ENCODE assay signal across 14 cellular contexts in the genomic region with DNA sequence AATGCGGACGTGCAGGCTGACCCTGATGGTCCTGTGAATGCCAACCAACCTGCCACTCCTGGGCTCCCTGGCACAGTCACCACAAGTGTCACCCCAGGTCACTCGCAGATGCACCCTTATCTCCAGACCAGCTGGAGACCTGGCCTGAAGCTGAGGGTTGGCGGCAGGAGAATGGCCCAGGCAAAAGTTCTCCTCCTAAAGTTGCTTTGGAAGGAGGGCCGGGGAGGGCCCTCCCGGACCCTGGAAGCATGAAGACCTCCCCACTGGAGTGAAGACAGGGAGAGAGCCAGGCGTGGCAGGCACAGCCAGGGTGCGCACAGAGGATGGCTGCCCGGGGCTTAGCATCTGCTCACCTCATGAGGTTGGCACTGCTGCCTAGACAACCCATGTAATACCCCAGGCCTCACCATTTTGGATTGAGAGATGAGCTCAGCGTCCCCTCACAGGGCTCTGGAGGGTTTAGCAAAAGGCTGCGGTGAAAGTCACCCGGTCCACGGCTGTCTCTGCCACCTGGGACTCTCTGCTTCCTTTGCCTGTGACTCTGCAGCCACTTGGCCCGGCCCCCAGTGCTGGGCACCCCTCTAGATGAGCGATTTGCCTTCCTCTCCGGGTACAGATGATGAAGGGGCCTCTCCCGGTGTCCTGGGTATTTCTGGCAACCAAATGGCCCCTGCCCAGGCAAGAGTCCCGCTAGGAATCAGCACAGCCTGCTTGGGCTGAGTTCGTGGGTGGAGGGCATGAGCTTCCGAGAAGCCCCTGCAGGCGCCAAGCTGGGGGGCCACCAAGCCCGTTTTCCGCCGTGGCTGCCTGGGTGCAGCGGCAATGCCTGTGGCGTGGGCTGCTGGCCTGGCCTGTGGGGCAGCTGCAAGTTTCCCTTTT. TPM values are rescaled to one million over a fixed set of nuclear protein-coding genes. Genes with fewer than 3 reads are reported as not detected.
"Had no signal": no experiment of that assay in that cellular context is flagged by ENCODE, and none has a peak within 500 bp of the region (broad histone marks: within the 10 kb centered on the region; RNA-seq: fewer than 3 reads in every experiment).

No MANE protein-coding gene starts in this region.

- H3K9me3 Mint-ChIP-seq: activated B cell treated with CpG ODN at 0.5 μM for 24 hours; activated CD4-positive, alpha-beta T cell treated with anti-CD3 and anti-CD28 coated beads, Interleukin-2, amount 10 ng/mL, durations not matched to agents 7 days and 5 days; activated naive CD4-positive, alpha-beta T cell treated with anti-CD3 and anti-CD28 coated beads, Interleukin-2, amount 10 ng/mL, durations not matched to agents 7 days and 5 days; activated T-helper 2 cell treated with anti-CD3 and anti-CD28 coated beads, Interferon-gamma antibody, Interleukin-2, Interleukin-4, amounts not matched to agents 10 μg/mL and 5 μg/mL and 100 μg/mL, durations not matched to agents 14 hours and 24 hours and 36 hours; central memory CD8-positive, alpha-beta T cell; naive thymus-derived CD8-positive, alpha-beta T cell; T-helper 1 cell treated with Interleukin-12 subunit alpha and Interleukin-12 subunit beta and Interleukin-4 antibody, amounts not matched to agents 30 μg/mL and 1 μg/mL, for 36 hours had no signal

- H3K4me3 Mint-ChIP-seq: activated B cell treated with CpG ODN at 0.5 μM for 24 hours; activated CD4-positive, alpha-beta T cell treated with anti-CD3 and anti-CD28 coated beads, Interleukin-2, amount 10 ng/mL, durations not matched to agents 7 days and 5 days; activated naive CD4-positive, alpha-beta T cell treated with anti-CD3 and anti-CD28 coated beads, Interleukin-2, amount 10 ng/mL, durations not matched to agents 7 days and 5 days; central memory CD8-positive, alpha-beta T cell; naive thymus-derived CD8-positive, alpha-beta T cell; T-helper 1 cell treated with Interleukin-12 subunit alpha and Interleukin-12 subunit beta and Interleukin-4 antibody, amounts not matched to agents 30 μg/mL and 1 μg/mL, for 36 hours had no signal

- H3K36me3 ChIP-seq: adrenal gland, suprapubic skin had no signal

- H3K36me3 Mint-ChIP-seq: activated naive CD4-positive, alpha-beta T cell treated with anti-CD3 and anti-CD28 coated beads, Interleukin-2, amount 10 ng/mL, durations not matched to agents 7 days and 5 days; naive thymus-derived CD8-positive, alpha-beta T cell had no signal

- ATAC-seq: naive thymus-derived CD8-positive, alpha-beta T cell; sciatic nerve; stimulated activated naive CD8-positive, alpha-beta T cell treated with anti-CD3 and anti-CD28 coated beads, Interleukin-15, Interleukin-2, amounts not matched to agents 100 U/mL and 50 U/mL, for 24 hours had no signal

- H3K9me3 ChIP-seq: adrenal gland, suprapubic skin had no signal

- H3K4me1 Mint-ChIP-seq: activated B cell treated with CpG ODN at 0.5 μM for 24 hours; activated CD4-positive, alpha-beta T cell treated with anti-CD3 and anti-CD28 coated beads, Interleukin-2, amount 10 ng/mL, durations not matched to agents 7 days and 5 days; activated naive CD4-positive, alpha-beta T cell treated with anti-CD3 and anti-CD28 coated beads, Interleukin-2, amount 10 ng/mL, durations not matched to agents 7 days and 5 days; central memory CD8-positive, alpha-beta T cell; naive thymus-derived CD8-positive, alpha-beta T cell had no signal

- H3K27ac Mint-ChIP-seq: activated B cell treated with CpG ODN at 0.5 μM for 24 hours; activated CD4-positive, alpha-beta T cell treated with anti-CD3 and anti-CD28 coated beads, Interleukin-2, amount 10 ng/mL, durations not matched to agents 7 days and 5 days; activated naive CD4-positive, alpha-beta T cell treated with anti-CD3 and anti-CD28 coated beads, Interleukin-2, amount 10 ng/mL, durations not matched to agents 7 days and 5 days; activated T-helper 2 cell treated with anti-CD3 and anti-CD28 coated beads, Interferon-gamma antibody, Interleukin-2, Interleukin-4, amounts not matched to agents 10 μg/mL and 5 μg/mL and 100 μg/mL, durations not matched to agents 14 hours and 24 hours and 36 hours; naive thymus-derived CD8-positive, alpha-beta T cell; T-helper 1 cell treated with Interleukin-12 subunit alpha and Interleukin-12 subunit beta and Interleukin-4 antibody, amounts not matched to agents 30 μg/mL and 1 μg/mL, for 36 hours had no signal

- H3K27me3 ChIP-seq: adrenal gland, suprapubic skin had no signal

- H3K27ac ChIP-seq: adrenal gland, suprapubic skin had no signal

- DNase-seq: activated B cell treated with CpG ODN at 0.5 μM for 24 hours; activated CD4-positive, alpha-beta T cell treated with anti-CD3 and anti-CD28 coated beads, Interleukin-2, amount 10 ng/mL, durations not matched to agents 7 days and 5 days; activated naive CD4-positive, alpha-beta T cell treated with anti-CD3 and anti-CD28 coated beads, Interleukin-2, amount 10 ng/mL, durations not matched to agents 7 days and 5 days; hypothalamus; naive thymus-derived CD8-positive, alpha-beta T cell; stimulated activated CD4-positive, alpha-beta T cell treated with anti-CD3 and anti-CD28 coated beads, Interleukin-12 subunit alpha, Interleukin-12 subunit beta, amount 100 ng/mL, for 4 hours; stimulated activated naive CD8-positive, alpha-beta T cell treated with anti-CD3 and anti-CD28 coated beads, Interleukin-15, Interleukin-2, amounts not matched to agents 100 U/mL and 50 U/mL, for 24 hours had no signal

- H3K4me3 ChIP-seq: adrenal gland, lung, suprapubic skin had no signal

RNA-seq across cellular contexts. Expression of a gene that starts 48.3 kb away (rescaled TPM):
- total RNA-seq: activated B cell treated with CpG ODN at 0.5 μM for 24 hours; activated CD4-positive, alpha-beta T cell treated with anti-CD3 and anti-CD28 coated beads, Interleukin-2, amount 10 ng/mL, durations not matched to agents 7 days and 5 days had no signal

RNA-seq across cellular contexts. Expression of a gene that starts 57.3 kb away (rescaled TPM):
- total RNA-seq: activated B cell treated with CpG ODN at 0.5 μM for 24 hours; activated CD4-positive, alpha-beta T cell treated with anti-CD3 and anti-CD28 coated beads, Interleukin-2, amount 10 ng/mL, durations not matched to agents 7 days and 5 days; activated T-helper 2 cell treated with anti-CD3 and anti-CD28 coated beads, Interferon-gamma antibody, Interleukin-2, Interleukin-4, amounts not matched to agents 10 μg/mL and 5 μg/mL and 100 μg/mL, durations not matched to agents 14 hours and 24 hours and 36 hours had no signal
- polyA plus RNA-seq: naive thymus-derived CD8-positive, alpha-beta T cell had no signal
